In genomic region chr11:66466225-66467033, GRCh38 we compare ENCODE assay signal across 8 cellular contexts. TPM values are rescaled to one million over a fixed set of nuclear protein-coding genes. Genes with fewer than 3 reads are reported as not detected.
DNase-seq lines count a peak whose midpoint lies in the region; ATAC-seq and TF ChIP-seq lines count a peak whose summit lies in the region.

Gene PELI3, plus strand, starts transcription at chr11:66466905. Its CDS starts 1,224 bp downstream, at chr11:66468129.

- peak within 1 kb of the TSS; percentile 67 for H3K27ac Mint-ChIP-seq in type B pancreatic cell

- peaks cover 15% of the 10 kb centered on the region for H3K4me1 Mint-ChIP-seq in type B pancreatic cell (ENCODE audit: unreplicated experiment)

- DNase-seq in GM04504 (ENCODE audit: low read depth), result peak; percentile 77
- peak; percentile 92 for DNase-seq in NCI-H1092 treated with DMSO at 0.1 percent for 48 hours (lab: John Stamatoyannopoulos, UW)
- DNase-seq in T follicular helper cell (ENCODE audit: low read depth), result peak; percentile 95
- peak; percentile 84 for DNase-seq in amniotic epithelial cell (ENCODE audit: low read depth)
- peak; percentile 92 for DNase-seq in left ventricle myocardium inferior
- DNase-seq in posterior vena cava (ENCODE audit: low spot score), result peak; percentile 97
- DNase-seq in type B pancreatic cell (ENCODE audit: extremely low spot score, unreplicated experiment), result peak; percentile 94

- H3K27ac ChIP-seq in left ventricle myocardium inferior (replicated peaks), result peak within 1 kb of the TSS; percentile 76

- H3K4me3 ChIP-seq in left ventricle myocardium inferior, result peak within 1 kb of the TSS; percentile 83

- H3K4me3 Mint-ChIP-seq in type B pancreatic cell, result peak within 1 kb of the TSS; percentile 93

- TF ChIP-seq CTCF in left ventricle myocardium inferior (IDR thresholded peaks at IDR 0.05; ENCODE audit: borderline replicate concordance) (no peak), type B pancreatic cell (conservative IDR thresholded peaks at IDR 0.05) (no peak)

- peak; percentile 79 for ATAC-seq in HG02610 (IDR thresholded peaks at IDR 0.05; ENCODE audit: unreplicated experiment)

- peaks cover 3% of the 10 kb centered on the region for H3K27me3 Mint-ChIP-seq in type B pancreatic cell

- peaks cover 28% of the 10 kb centered on the region for H3K4me1 ChIP-seq in left ventricle myocardium inferior

- H3K27me3 ChIP-seq in left ventricle myocardium inferior (ENCODE audit: low read depth), result no peaks in the 10 kb centered on the region

- no peaks in the 10 kb centered on the region for H3K36me3 Mint-ChIP-seq in type B pancreatic cell

- intact Hi-C loops in left ventricle myocardium inferior (cut with micrococcal nuclease), result no loop called here
- intact Hi-C loops in posterior vena cava (cut with DNase I), result loop anchor here in 1 of 2 donors (5.0 kb wide), 1 partner anchor 644 kb away; no protein-coding TSS in a partner anchor

- H3K36me3 ChIP-seq in left ventricle myocardium inferior, result peaks cover 5% of the 10 kb centered on the region

- peaks cover 9% of the 10 kb centered on the region for H3K9me3 ChIP-seq in left ventricle myocardium inferior (replicated peaks)

- no peaks in the 10 kb centered on the region for H3K9me3 Mint-ChIP-seq in type B pancreatic cell

RNA-seq across cellular contexts. Expression of gene PELI3, which starts in this region (rescaled TPM):
- total RNA-seq in left ventricle myocardium inferior (7.3 TPM), posterior vena cava (10 to 100 TPM; 12.4 to 13.0 TPM), type B pancreatic cell (ENCODE audit: low replicate concordance) (17.9 and 25.0 TPM in 2 replicates)

Comparison
In these comparisons a context has a peak if more than half of its experiments do, and no peak if none do; other contexts are left out.
1. Peak in every context shown above with its lines: DNase-seq, ATAC-seq, H3K4me3 ChIP-seq and H3K27ac ChIP-seq.